24 cellular contexts compared by ENCODE assay signal in genomic region chr5:168613396-168613795, GRCh38. TPM values are rescaled to one million over a fixed set of nuclear protein-coding genes. Genes with fewer than 3 reads are reported as not detected.
A peak's percentile ranks its signal among the peaks of the same experiment; 100 is the strongest.
DNase-seq lines count a peak whose midpoint lies in the region; ATAC-seq and TF ChIP-seq lines count a peak whose summit lies in the region.
"Had no signal": no experiment of that assay in that cellular context is flagged by ENCODE, and none has a peak within 500 bp of the region (broad histone marks: within the 10 kb centered on the region; RNA-seq: fewer than 3 reads in every experiment).

No MANE protein-coding gene starts in this region.

- H3K9me3 ChIP-seq in CD4-positive, CD25-positive, alpha-beta regulatory T cell (ENCODE audit: control insufficient read depth in 2 of 2, low read length in 2 of 2): no peaks in the 10 kb centered on the region
- no peaks in the 10 kb centered on the region for H3K9me3 ChIP-seq in CD8-positive, alpha-beta T cell (ENCODE audit: low read length)
- no peaks in the 10 kb centered on the region for H3K9me3 ChIP-seq in adrenal gland (replicated peaks in 1 of 3)
- no peaks in the 10 kb centered on the region for H3K9me3 ChIP-seq in naive thymus-derived CD4-positive, alpha-beta T cell (ENCODE audit: control insufficient read depth in 2 of 3, low read length in 3 of 3)
- H3K9me3 ChIP-seq: breast epithelium, esophagus squamous epithelium, pancreas, right atrium auricular region, thyroid gland had no signal

- no peak overlapping the region for H3K4me3 ChIP-seq in CD4-positive, CD25-positive, alpha-beta regulatory T cell (ENCODE audit: low read depth, low read length)
- H3K4me3 ChIP-seq in CD8-positive, alpha-beta T cell (ENCODE audit: low read depth, low read length): no peak overlapping the region
- H3K4me3 ChIP-seq in adrenal gland: no peak overlapping the region
- peak overlapping the region; percentile 19 for H3K4me3 ChIP-seq in naive thymus-derived CD4-positive, alpha-beta T cell (ENCODE audit: low read length)
- H3K4me3 ChIP-seq: breast epithelium, esophagus squamous epithelium, pancreas, right atrium auricular region, thyroid gland had no signal

- no peak for TF ChIP-seq POLR2A in adrenal gland (IDR thresholded peaks at IDR 0.05)

- ATAC-seq in CD4-positive, CD25-positive, alpha-beta regulatory T cell (ENCODE audit: low read depth in 2 of 2): no peak
- ATAC-seq in CD8-positive, alpha-beta T cell: peak; percentile 10
- ATAC-seq in naive thymus-derived CD4-positive, alpha-beta T cell: no peak
- ATAC-seq in HG03457 (IDR thresholded peaks at IDR 0.05; ENCODE audit: unreplicated experiment) (no peak), HG02973 (IDR thresholded peaks at IDR 0.05; ENCODE audit: unreplicated experiment) (no peak)

- no peaks in the 10 kb centered on the region for H3K36me3 Mint-ChIP-seq in CD4-positive, CD25-positive, alpha-beta regulatory T cell
- H3K36me3 Mint-ChIP-seq in CD8-positive, alpha-beta T cell: no peaks in the 10 kb centered on the region
- H3K36me3 Mint-ChIP-seq in naive thymus-derived CD4-positive, alpha-beta T cell: peaks cover 0 to 5% (median 0%) of the 10 kb centered on the region in 5 donors

- H3K4me1 ChIP-seq in CD4-positive, CD25-positive, alpha-beta regulatory T cell (ENCODE audit: control insufficient read depth, insufficient read depth, low read length, poor library complexity, severe bottlenecking): peaks cover 8% of the 10 kb centered on the region
- H3K4me1 ChIP-seq in CD8-positive, alpha-beta T cell (ENCODE audit: insufficient read depth, low read length): peaks cover 8% of the 10 kb centered on the region
- H3K4me1 ChIP-seq in adrenal gland (replicated peaks in 1 of 2): peaks cover 3 to 7% of the 10 kb centered on the region in 2 donors
- peaks cover 4 to 9% of the 10 kb centered on the region in 2 donors for H3K4me1 ChIP-seq in naive thymus-derived CD4-positive, alpha-beta T cell (ENCODE audit: control insufficient read depth in 2 of 2, insufficient read depth in 2 of 2, low read length in 2 of 2)
- H3K4me1 ChIP-seq: breast epithelium, pancreas, right atrium auricular region, thyroid gland had no signal

- WGBS in adrenal gland, 4 donors: 20 to 37% (median 26%) methylated on average over 2 of the region's 2 CpGs

- no peaks in the 10 kb centered on the region for H3K9me3 Mint-ChIP-seq in CD4-positive, CD25-positive, alpha-beta regulatory T cell
- no peaks in the 10 kb centered on the region for H3K9me3 Mint-ChIP-seq in CD8-positive, alpha-beta T cell
- peaks cover 0 to 3% (median 0%) of the 10 kb centered on the region in 11 donors for H3K9me3 Mint-ChIP-seq in naive thymus-derived CD4-positive, alpha-beta T cell
- H3K9me3 Mint-ChIP-seq: nephron progenitor cell had no signal

- intact Hi-C loops in CD8-positive, alpha-beta T cell (cut with DNase I, micrococcal nuclease): loop anchor here (2.0 kb wide), 1 partner anchor 35 kb away; the partner anchor contains the start of gene PANK3 (in 2 of the 2)
- intact Hi-C loops in adrenal gland (cut with DNase I): no loop called here
- intact Hi-C loops in naive thymus-derived CD4-positive, alpha-beta T cell (cut with micrococcal nuclease): loop anchor here (1.0 to 5.0 kb wide), 5 partner anchors 34 to 970 kb away; partner anchors contain the start of genes PANK3 (in 1 of the 2), RARS1 (in 1 of the 2) and SPDL1 (in 1 of the 2)

- POLR2A ChIA-PET in CD8-positive, alpha-beta T cell (lab: Charles Lee): interaction anchor here (1.0 to 3.2 kb wide), 2 partner anchors 23 to 33 kb away, joined by 3 to 13 read pairs; partner anchors contain the start of gene PANK3
- POLR2A ChIA-PET in naive thymus-derived CD4-positive, alpha-beta T cell (lab: Charles Lee): interaction anchor here (1.1 kb wide), 1 partner anchor 29 kb away, joined by 6 read pairs; no protein-coding TSS in a partner anchor

- peak overlapping the region in 3 of 4 donors; percentile 12 to 71 (median 69) for H3K4me3 Mint-ChIP-seq in CD4-positive, CD25-positive, alpha-beta regulatory T cell
- peak overlapping the region; percentile 50 for H3K4me3 Mint-ChIP-seq in CD8-positive, alpha-beta T cell
- peak overlapping the region in 8 of 10 donors; percentile 33 to 83 (median 68) for H3K4me3 Mint-ChIP-seq in naive thymus-derived CD4-positive, alpha-beta T cell
- H3K4me3 Mint-ChIP-seq: nephron progenitor cell had no signal

- peaks cover 11% of the 10 kb centered on the region for H3K27me3 Mint-ChIP-seq in CD4-positive, CD25-positive, alpha-beta regulatory T cell
- no peaks in the 10 kb centered on the region for H3K27me3 Mint-ChIP-seq in CD8-positive, alpha-beta T cell (ENCODE audit: low read depth)
- no peaks in the 10 kb centered on the region for H3K27me3 Mint-ChIP-seq in naive thymus-derived CD4-positive, alpha-beta T cell

- H3K4me1 Mint-ChIP-seq in CD4-positive, CD25-positive, alpha-beta regulatory T cell: peaks cover 6 to 9% (median 8%) of the 10 kb centered on the region in 4 donors
- peaks cover 10% of the 10 kb centered on the region for H3K4me1 Mint-ChIP-seq in CD8-positive, alpha-beta T cell (ENCODE audit: low read depth)
- H3K4me1 Mint-ChIP-seq in naive thymus-derived CD4-positive, alpha-beta T cell: peaks cover 8 to 20% (median 16%) of the 10 kb centered on the region in 7 donors

- no peaks in the 10 kb centered on the region for H3K36me3 ChIP-seq in CD4-positive, CD25-positive, alpha-beta regulatory T cell (ENCODE audit: control insufficient read depth, insufficient read depth, low read length)
- H3K36me3 ChIP-seq in CD8-positive, alpha-beta T cell (ENCODE audit: insufficient read depth, low read length): no peaks in the 10 kb centered on the region
- no peaks in the 10 kb centered on the region for H3K36me3 ChIP-seq in adrenal gland (replicated peaks in 1 of 2)
- H3K36me3 ChIP-seq in naive thymus-derived CD4-positive, alpha-beta T cell (ENCODE audit: control insufficient read depth in 2 of 3, insufficient read depth in 3 of 3, low read length in 3 of 3): no peaks in the 10 kb centered on the region
- H3K36me3 ChIP-seq: breast epithelium, esophagus squamous epithelium, pancreas, right atrium auricular region, thyroid gland, WERI-Rb-1 had no signal

- H3K27ac Mint-ChIP-seq in CD4-positive, CD25-positive, alpha-beta regulatory T cell: peak overlapping the region; percentile 87 to 92 (median 89)
- peak overlapping the region; percentile 78 for H3K27ac Mint-ChIP-seq in CD8-positive, alpha-beta T cell
- H3K27ac Mint-ChIP-seq in naive thymus-derived CD4-positive, alpha-beta T cell: peak overlapping the region in 8 of 9 donors; percentile 62 to 89 (median 84)
- H3K27ac Mint-ChIP-seq: nephron progenitor cell had no signal

- no peak for TF ChIP-seq CTCF in CD8-positive, alpha-beta T cell (IDR thresholded peaks at IDR 0.05)
- TF ChIP-seq CTCF in adrenal gland (IDR thresholded peaks at IDR 0.05): no peak

- H3K27ac ChIP-seq in CD4-positive, CD25-positive, alpha-beta regulatory T cell (ENCODE audit: insufficient read depth, low read length, poor library complexity, severe bottlenecking): no peak overlapping the region
- no peak overlapping the region for H3K27ac ChIP-seq in CD8-positive, alpha-beta T cell (ENCODE audit: low read depth, low read length)
- peak overlapping the region in 3 of 5 donors; percentile 44 to 51 (median 47) for H3K27ac ChIP-seq in adrenal gland
- peak overlapping the region; percentile 47 for H3K27ac ChIP-seq in naive thymus-derived CD4-positive, alpha-beta T cell (ENCODE audit: low read depth, low read length)
- H3K27ac ChIP-seq: breast epithelium, pancreas, right atrium auricular region, thyroid gland, WERI-Rb-1 had no signal

- H3K27me3 ChIP-seq in CD4-positive, CD25-positive, alpha-beta regulatory T cell (ENCODE audit: control insufficient read depth, insufficient read depth, low read length): no peaks in the 10 kb centered on the region
- no peaks in the 10 kb centered on the region for H3K27me3 ChIP-seq in CD8-positive, alpha-beta T cell (ENCODE audit: insufficient read depth, low read length)
- H3K27me3 ChIP-seq in adrenal gland: no peaks in the 10 kb centered on the region
- no peaks in the 10 kb centered on the region for H3K27me3 ChIP-seq in naive thymus-derived CD4-positive, alpha-beta T cell (ENCODE audit: control insufficient read depth in 2 of 2, insufficient read depth in 2 of 2, low read length in 2 of 2)
- H3K27me3 ChIP-seq: breast epithelium, esophagus squamous epithelium, pancreas, right atrium auricular region, thyroid gland had no signal

- no peak for DNase-seq in CD4-positive, CD25-positive, alpha-beta regulatory T cell
- DNase-seq in CD8-positive, alpha-beta T cell: no peak
- DNase-seq in adrenal gland (no peak), HPDE6-E6E7 (ENCODE audit: extremely low spot score) (no peak)
- DNase-seq in naive thymus-derived CD4-positive, alpha-beta T cell: no peak
- DNase-seq: activated CD4-positive, alpha-beta T cell treated with anti-CD3 and anti-CD28 coated beads, Interleukin-2, amount 50 U/mL, for 48 hours; activated effector memory CD4-positive, alpha-beta T cell treated with anti-CD3 and anti-CD28 coated beads, Interleukin-2, amount 50 U/mL, for 16 hours; amygdala; esophagus squamous epithelium; hippocampal formation; NCI-H1092; NCI-H187 treated with DMSO at 0.1 percent for 48 hours; NCI-H2227 treated with DMSO at 0.1 percent for 48 hours; nephron progenitor cell; RPMI8226; stimulated activated CD4-positive, alpha-beta T cell treated with anti-CD3 and anti-CD28 coated beads, Interleukin-12 subunit alpha, Interleukin-12 subunit beta, amount 100 ng/mL, for 4 hours; stimulated activated CD4-positive, alpha-beta T cell treated with anti-CD3 and anti-CD28 coated beads, Interleukin-4, amount 100 ng/mL, for 24 hours; thyroid gland; WERI-Rb-1 had no signal

- CTCF ChIA-PET in CD8-positive, alpha-beta T cell (lab: Charles Lee): no interaction called here
- CTCF ChIA-PET in naive thymus-derived CD4-positive, alpha-beta T cell (lab: Charles Lee): interaction anchor here (0.6 kb wide), 1 partner anchor 44 kb away, joined by 3 read pairs; no protein-coding TSS in a partner anchor

RNA-seq across cellular contexts. Expression of gene PANK3, which starts 34.2 kb away (rescaled TPM):
- total RNA-seq in CD4-positive, CD25-positive, alpha-beta regulatory T cell: 38.7 TPM
- 10 to 100 TPM in 1 of 4 donors, 1 to 10 TPM in 3; 4.7 to 11.7 (median 6.3) TPM for polyA plus RNA-seq in CD4-positive, CD25-positive, alpha-beta regulatory T cell
- total RNA-seq in CD8-positive, alpha-beta T cell: 10 to 100 TPM; 36.1 to 42.4 TPM
- total RNA-seq in adrenal gland: 100 to 1,000 TPM in 2 of 8 donors, 10 to 100 TPM in 6; 27.8 to 130 (median 68.5) TPM
- polyA plus RNA-seq in adrenal gland: 10 to 100 TPM in 1 of 3 donors, 1 to 10 TPM in 2; 5.2 to 53.0 (median 6.0) TPM
- total RNA-seq in naive thymus-derived CD4-positive, alpha-beta T cell: 10 to 100 TPM; 31.2 to 52.2 (median 41.5) TPM
- polyA plus RNA-seq in naive thymus-derived CD4-positive, alpha-beta T cell: 1 to 10 TPM; 1.5 to 7.5 TPM

Comparison
In these comparisons a context has a peak if more than half of its experiments do, and no peak if none do; other contexts are left out.
1. H3K27ac ChIP-seq: peak in adrenal gland (3 of 5) and naive thymus-derived CD4-positive, alpha-beta T cell (single experiment); none in CD4-positive, CD25-positive, alpha-beta regulatory T cell (single experiment) and CD8-positive, alpha-beta T cell (single experiment).
2. intact Hi-C loops: an anchor here in CD8-positive, alpha-beta T cell (2.0 kb wide) and naive thymus-derived CD4-positive, alpha-beta T cell (1.0 to 5.0 kb wide); none called in adrenal gland.
3. Peak in every context shown above with its lines, with median percentiles within 50 percentile points of each other: H3K27ac Mint-ChIP-seq and H3K4me3 Mint-ChIP-seq.